Comparison of ENCODE assay signal across 1 cellular context in genomic region chr9:135885100-135885853, GRCh38.
TF ChIP-seq lines count a peak whose summit lies in the region.

No MANE protein-coding gene starts in this region.

TF ChIP-seq in GM23338, 12 proteins besides CTCF, POLR2A, EP300 and RAD21 (continued from another document):
- TF ChIP-seq ZNF462 (CRISPR knock-in tag; IDR thresholded peaks at IDR 0.05) (no peak), NANOG (IDR thresholded peaks at IDR 0.05; ENCODE audit: borderline replicate concordance) (no peak)
